In genomic region chr2:10659898-10660568, GRCh38 we compare ENCODE assay signal across 8 cellular contexts. TPM values are rescaled to one million over a fixed set of nuclear protein-coding genes. Genes with fewer than 3 reads are reported as not detected.
DNase-seq lines count a peak whose midpoint lies in the region; ATAC-seq and TF ChIP-seq lines count a peak whose summit lies in the region.

No MANE protein-coding gene starts in this region.

- no peaks in the 10 kb centered on the region for H3K9me3 Mint-ChIP-seq in activated naive CD4-positive, alpha-beta T cell treated with anti-CD3 and anti-CD28 coated beads for 36 hours
- H3K9me3 Mint-ChIP-seq in glutamatergic neuron (ENCODE audit: unreplicated experiment), result no peaks in the 10 kb centered on the region

- H3K4me1 ChIP-seq in OCI-LY1 (ENCODE audit: insufficient read depth, low read length, severe bottlenecking), result no peaks in the 10 kb centered on the region

- H3K4me2 ChIP-seq in OCI-LY1 (ENCODE audit: low read length), result no peak overlapping the region

- no peaks in the 10 kb centered on the region for H3K27me3 Mint-ChIP-seq in activated naive CD4-positive, alpha-beta T cell treated with anti-CD3 and anti-CD28 coated beads for 36 hours (ENCODE audit: low read depth)
- H3K27me3 Mint-ChIP-seq in glutamatergic neuron (ENCODE audit: unreplicated experiment), result peaks cover 2% of the 10 kb centered on the region

- DNase-seq in A172 (ENCODE audit: low spot score) (peak; percentile 89), glutamatergic neuron (peak; percentile 78), putamen (ENCODE audit: low spot score) (peak; percentile 15), NCI-H446 treated with DMSO at 0.1 percent for 48 hours (lab: John Stamatoyannopoulos, UW) (no peak)
- peak; percentile 69 for DNase-seq in activated naive CD4-positive, alpha-beta T cell treated with anti-CD3 and anti-CD28 coated beads for 36 hours

- CTCF ChIA-PET in activated naive CD4-positive, alpha-beta T cell treated with anti-CD3 and anti-CD28 coated beads for 36 hours (lab: Charles Lee), result interaction anchor here (0.6 to 1.6 kb wide), 9 partner anchors 9 to 779 kb away, joined by 3 to 6 read pairs (median 3); no protein-coding TSS in a partner anchor

- ATAC-seq in GM21737 (IDR thresholded peaks at IDR 0.05; ENCODE audit: unreplicated experiment), result no peak

- no peaks in the 10 kb centered on the region for H4K20me1 ChIP-seq in OCI-LY1 (ENCODE audit: insufficient read depth, low read length)

- H3K4me1 Mint-ChIP-seq in activated naive CD4-positive, alpha-beta T cell treated with anti-CD3 and anti-CD28 coated beads for 36 hours (ENCODE audit: low read depth), result peaks cover 19% of the 10 kb centered on the region
- H3K4me1 Mint-ChIP-seq in glutamatergic neuron (ENCODE audit: low read depth, unreplicated experiment), result no peaks in the 10 kb centered on the region

- intact Hi-C loops in activated naive CD4-positive, alpha-beta T cell treated with anti-CD3 and anti-CD28 coated beads for 36 hours (cut with micrococcal nuclease), result loop anchor here (2.0 to 10.0 kb wide), 3 partner anchors 587 to 1105 kb away; partner anchors contain the start of gene ADAM17

- no peak overlapping the region for H3K9ac ChIP-seq in OCI-LY1 (ENCODE audit: low read length)

- H3K9me2 ChIP-seq in OCI-LY1 (ENCODE audit: low read depth, low read length), result no peaks in the 10 kb centered on the region

- no peaks in the 10 kb centered on the region; the same call in 1 of the 2 replicates for H3K9me3 ChIP-seq in OCI-LY1 (ENCODE audit: low read length)

- TF ChIP-seq CTCF in GM12873 (IDR thresholded peaks at IDR 0.05; ENCODE audit: insufficient read depth, low read depth, low read length, missing control alignments) (peak; percentile 74), OCI-LY1 (IDR thresholded peaks at IDR 0.05; ENCODE audit: low read length) (peak; percentile 57), glutamatergic neuron (IDR thresholded peaks at IDR 0.05; ENCODE audit: partially characterized antibody, unreplicated experiment) (peak; percentile 77)

- peaks cover 37% of the 10 kb centered on the region for H3K36me3 Mint-ChIP-seq in activated naive CD4-positive, alpha-beta T cell treated with anti-CD3 and anti-CD28 coated beads for 36 hours (ENCODE audit: low read depth)
- H3K36me3 Mint-ChIP-seq in glutamatergic neuron (ENCODE audit: unreplicated experiment), result no peaks in the 10 kb centered on the region

- peaks cover 84% of the 10 kb centered on the region for H3K36me3 ChIP-seq in OCI-LY1 (ENCODE audit: insufficient read depth, low read length)

- H3F3A ChIP-seq in OCI-LY1 (ENCODE audit: insufficient read depth, low read length), result no peaks in the 10 kb centered on the region

- H3K4me3 ChIP-seq in OCI-LY1 (ENCODE audit: low read depth, low read length, poor library complexity, severe bottlenecking), result no peak overlapping the region

- no peak overlapping the region for H3K27ac Mint-ChIP-seq in activated naive CD4-positive, alpha-beta T cell treated with anti-CD3 and anti-CD28 coated beads for 36 hours
- H3K27ac Mint-ChIP-seq in glutamatergic neuron (ENCODE audit: unreplicated experiment), result no peak overlapping the region

- no peaks in the 10 kb centered on the region for H3K27me3 ChIP-seq in OCI-LY1 (ENCODE audit: insufficient read depth, low read length)

- no peak overlapping the region for H3K4me3 Mint-ChIP-seq in activated naive CD4-positive, alpha-beta T cell treated with anti-CD3 and anti-CD28 coated beads for 36 hours
- no peak overlapping the region for H3K4me3 Mint-ChIP-seq in glutamatergic neuron (ENCODE audit: unreplicated experiment)

- no peak overlapping the region for H3K27ac ChIP-seq in OCI-LY1 (ENCODE audit: low read depth, low read length, poor library complexity, severe bottlenecking)

- H2AFZ ChIP-seq in OCI-LY1 (ENCODE audit: low read length), result no peak overlapping the region

- H3K79me2 ChIP-seq in OCI-LY1 (ENCODE audit: insufficient read depth, low read length), result no peaks in the 10 kb centered on the region

RNA-seq across cellular contexts. Expression of gene NOL10, which starts 29.7 kb away (rescaled TPM):
- total RNA-seq in A172 (2014; rRNA removed; shearing (Covaris generic)), result 56.4 and 57.2 TPM in 2 replicates
- 10 to 100 TPM; 27.0 to 28.9 TPM for total RNA-seq in activated naive CD4-positive, alpha-beta T cell treated with anti-CD3 and anti-CD28 coated beads for 36 hours
- total RNA-seq in glutamatergic neuron (ENCODE audit: unreplicated experiment), result 14.8 TPM
